Comparison of ENCODE assay signal across 8 cellular contexts in the genomic region with DNA sequence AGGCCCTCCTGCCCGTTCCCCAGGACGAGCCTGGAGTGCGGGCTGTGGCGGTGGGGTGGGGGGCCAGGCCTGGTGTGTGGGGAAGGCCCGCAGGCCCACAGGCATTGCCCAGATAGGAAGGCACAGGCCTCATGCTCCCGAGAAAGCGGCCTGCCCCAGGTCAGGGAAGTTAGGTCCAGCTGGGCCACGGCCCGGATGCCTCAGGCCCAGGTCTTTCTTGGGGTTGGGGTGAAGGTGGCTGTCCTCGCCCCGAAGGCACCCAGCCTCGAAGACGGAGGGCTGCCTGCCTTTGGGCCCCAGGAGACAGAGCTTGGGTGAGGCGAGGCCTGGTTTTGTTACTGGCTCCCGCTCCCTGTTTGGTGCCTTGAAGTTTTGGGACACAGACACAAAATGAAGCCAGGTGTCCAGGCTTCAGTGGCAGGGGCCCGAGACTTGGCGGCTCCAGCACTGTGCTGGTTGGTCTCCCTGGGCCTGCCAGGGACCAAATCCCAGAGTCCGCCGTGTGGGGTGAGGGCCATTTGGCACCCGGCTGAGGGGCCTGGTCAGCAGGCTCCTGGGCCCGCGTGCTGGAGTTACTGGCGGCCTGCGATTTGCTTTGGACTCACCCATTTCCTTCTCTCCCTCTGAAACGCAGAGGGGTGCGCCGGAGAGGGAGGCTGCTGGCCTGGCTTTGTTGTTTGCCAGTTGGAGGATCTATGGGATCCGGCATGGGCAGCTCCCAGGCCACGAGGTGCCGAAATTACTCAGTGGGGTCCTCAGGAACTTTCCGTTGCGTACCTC. TPM values are rescaled to one million over a fixed set of nuclear protein-coding genes. Genes with fewer than 3 reads are reported as not detected.
A peak's percentile ranks its signal among the peaks of the same experiment; 100 is the strongest.
DNase-seq lines count a peak whose midpoint lies in the region; ATAC-seq, FAIRE-seq and TF ChIP-seq lines count a peak whose summit lies in the region.

No MANE protein-coding gene starts in this region.

- H3K27me3 ChIP-seq in HUES48 (ENCODE audit: control insufficient read depth, insufficient read depth, low read length) (no peaks in the 10 kb centered on the region), ascending aorta (no peaks in the 10 kb centered on the region), iPS-18a (ENCODE audit: control insufficient read depth, insufficient read depth, low read length) (no peaks in the 10 kb centered on the region), smooth muscle cell (ENCODE audit: low read depth) (no peaks in the 10 kb centered on the region)

- H3K9me3 ChIP-seq in A549, result no peaks in the 10 kb centered on the region
- H3K9me3 ChIP-seq in HUES48 (ENCODE audit: control insufficient read depth, insufficient read depth, low read length), result no peaks in the 10 kb centered on the region
- no peaks in the 10 kb centered on the region for H3K9me3 ChIP-seq in ascending aorta
- no peaks in the 10 kb centered on the region for H3K9me3 ChIP-seq in iPS-18a (ENCODE audit: control insufficient read depth, low read depth, low read length)
- no peaks in the 10 kb centered on the region for H3K9me3 ChIP-seq in smooth muscle cell (replicated peaks; ENCODE audit: low read depth)

- ATAC-seq in A549, result peak in 1 of 2 experiments; percentile 6; a peak in 3 of 6 replicates

- TF ChIP-seq EP300 in A549 (IDR thresholded peaks at IDR 0.05), result no peak

- H3K4me3 ChIP-seq in A549 (peak overlapping the region; percentile 67), HUES48 (ENCODE audit: low read depth, low read length) (peak overlapping the region; percentile 81), ascending aorta (peak overlapping the region; percentile 78 to 85), iPS-18a (ENCODE audit: low read length) (peak overlapping the region; percentile 76), smooth muscle cell (peak overlapping the region; percentile 74)

- no peak for TF ChIP-seq POLR2A in A549 (IDR thresholded peaks at IDR 0.05; ENCODE audit: low read length)

- DNase-seq in A549 (ENCODE audit: low read depth in 1 of 2, low spot score in 1 of 2), result peak in 1 of 2 experiments; percentile 43
- DNase-seq in ascending aorta (ENCODE audit: low spot score in 2 of 2), result peak in 1 of 2 donors; percentile 65
- DNase-seq in smooth muscle cell (lab: John Stamatoyannopoulos, UW; ENCODE audit: unreplicated experiment), result no peak
- no peak for DNase-seq in NCI-H510A treated with DMSO at 0.1 percent for 48 hours (lab: John Stamatoyannopoulos, UW)
- no peak for DNase-seq in NOMO-1 (lab: John Stamatoyannopoulos, UW; ENCODE audit: unreplicated experiment in 2 of 2)
- no peak for DNase-seq in stimulated activated CD4-positive, alpha-beta T cell treated with anti-CD3 and anti-CD28 coated beads, Interleukin-4, amount 100 ng/mL, for 1 hour

- peak overlapping the region; percentile 97 for H3K4me2 ChIP-seq in A549
- peak overlapping the region; percentile 98 for H3K4me2 ChIP-seq in smooth muscle cell

- POLR2A ChIA-PET in A549 (lab: Yijun Ruan, JAX), result interaction anchor here (0.6 to 3.0 kb wide), 4 partner anchors 17 to 1283 kb away, joined by 3 to 8 read pairs (median 5); partner anchors contain the start of gene FAAP20

- H3K79me2 ChIP-seq in smooth muscle cell (ENCODE audit: low read depth), result peaks cover 65% of the 10 kb centered on the region

- WGBS in A549 (ENCODE audit: missing lambda C conversion rate), result 31% methylated on average over 15 of the region's 32 CpGs
- 10% methylated on average over 32 of the region's 32 CpGs for WGBS in smooth muscle cell (ENCODE audit: low lambda C conversion rate)

- no peak for TF ChIP-seq RAD21 in A549 (conservative IDR thresholded peaks at IDR 0.05 in 1 of 2, IDR thresholded peaks at IDR 0.05 in 1 of 2)

- peaks cover 52% of the 10 kb centered on the region for H3K4me1 ChIP-seq in A549
- peaks cover 27% of the 10 kb centered on the region for H3K4me1 ChIP-seq in HUES48 (ENCODE audit: control insufficient read depth, insufficient read depth, low read length)
- peaks cover 19 to 32% of the 10 kb centered on the region in 2 donors for H3K4me1 ChIP-seq in ascending aorta
- H3K4me1 ChIP-seq in iPS-18a (ENCODE audit: control insufficient read depth, low read depth, low read length), result peaks cover 10% of the 10 kb centered on the region
- peaks cover 51% of the 10 kb centered on the region for H3K4me1 ChIP-seq in smooth muscle cell (ENCODE audit: low read depth)

- peaks cover 5% of the 10 kb centered on the region; the same call in 1 of the 2 replicates for H3K36me3 ChIP-seq in HUES48 (ENCODE audit: control insufficient read depth, insufficient read depth, low read length)
- H3K36me3 ChIP-seq in ascending aorta, result no peaks in the 10 kb centered on the region
- H3K36me3 ChIP-seq in iPS-18a (ENCODE audit: control insufficient read depth, low read depth, low read length), result no peaks in the 10 kb centered on the region
- no peaks in the 10 kb centered on the region for H3K36me3 ChIP-seq in smooth muscle cell (ENCODE audit: low read depth)

- H3K27ac ChIP-seq in A549 (peak overlapping the region; percentile 76 to 83), HUES48 (ENCODE audit: low read depth, low read length) (peak overlapping the region; percentile 31), ascending aorta (peak overlapping the region; percentile 85 to 93), iPS-18a (ENCODE audit: low read length) (no peak overlapping the region), smooth muscle cell (ENCODE audit: low read depth) (peak overlapping the region; percentile 80)

- peaks cover 65% of the 10 kb centered on the region for H4K20me1 ChIP-seq in smooth muscle cell (ENCODE audit: low read depth)

- intact Hi-C loops in ascending aorta (cut with DNase I), result loop anchor here (5.0 kb wide), 1 partner anchor 47 kb away; no protein-coding TSS in a partner anchor

- FAIRE-seq in A549 (lab: Jason Lieb, UNC), result no peak

- TF ChIP-seq CTCF in A549 (IDR thresholded peaks at IDR 0.05) (no peak), ascending aorta (IDR thresholded peaks at IDR 0.05) (no peak), smooth muscle cell (IDR thresholded peaks at IDR 0.05; ENCODE audit: borderline replicate concordance, insufficient read depth, poor library complexity, severe bottlenecking) (no peak)

- H2AFZ ChIP-seq in smooth muscle cell (ENCODE audit: low read depth), result no peak overlapping the region

- H3K9ac ChIP-seq in HUES48 (ENCODE audit: low read depth, low read length) (peak overlapping the region; percentile 55), iPS-18a (ENCODE audit: low read length) (peak overlapping the region; percentile 43), smooth muscle cell (ENCODE audit: low read depth) (peak overlapping the region; percentile 72)

- H3F3A ChIP-seq in smooth muscle cell (ENCODE audit: low read depth), result peaks cover 8% of the 10 kb centered on the region

- CTCF ChIA-PET in A549 (lab: Yijun Ruan, JAX), result interaction anchor here (0.6 to 7.6 kb wide), 10 partner anchors 12 to 154 kb away, joined by 3 to 49 read pairs (median 6); partner anchors contain the start of gene FAAP20

TF ChIP-seq in A549, 52 proteins besides CTCF, POLR2A, EP300 and RAD21:
- TF ChIP-seq, protein P1, sequence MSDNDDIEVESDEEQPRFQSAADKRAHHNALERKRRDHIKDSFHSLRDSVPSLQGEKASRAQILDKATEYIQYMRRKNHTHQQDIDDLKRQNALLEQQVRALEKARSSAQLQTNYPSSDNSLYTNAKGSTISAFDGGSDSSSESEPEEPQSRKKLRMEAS (IDR thresholded peaks at IDR 0.05), result peak; percentile 59
- TF ChIP-seq, protein P2, sequence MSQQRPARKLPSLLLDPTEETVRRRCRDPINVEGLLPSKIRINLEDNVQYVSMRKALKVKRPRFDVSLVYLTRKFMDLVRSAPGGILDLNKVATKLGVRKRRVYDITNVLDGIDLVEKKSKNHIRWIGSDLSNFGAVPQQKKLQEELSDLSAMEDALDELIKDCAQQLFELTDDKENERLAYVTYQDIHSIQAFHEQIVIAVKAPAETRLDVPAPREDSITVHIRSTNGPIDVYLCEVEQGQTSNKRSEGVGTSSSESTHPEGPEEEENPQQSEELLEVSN (IDR thresholded peaks at IDR 0.05; ENCODE audit: borderline replicate concordance, low read depth), result peak; percentile 76; the same call in 1 of the 2 replicates
- TF ChIP-seq ZC3H11A (IDR thresholded peaks at IDR 0.05) (no peak), PBX3 (IDR thresholded peaks at IDR 0.05) (no peak), JUNB (IDR thresholded peaks at IDR 0.05) (no peak)
TF ChIP-seq in A549: peak in this region for 2.

RNA-seq across cellular contexts. Expression of gene SKI, which starts 2.0 kb away (rescaled TPM):
- polyA plus RNA-seq in A549 (2011; rRNA removed), result 2.8 and 4.3 TPM in 2 replicates
- 5.1 and 7.6 TPM in 2 replicates for polyA plus RNA-seq in A549 (2012; cell fraction: cytosol; rRNA removed)
- polyA plus RNA-seq in A549 (2012; cell fraction: nucleus; rRNA removed), result 13.8 and 16.6 TPM in 2 replicates
- 11.5 to 12.0 TPM (median 11.5 TPM) in 3 replicates for polyA plus RNA-seq in A549 (2017; fragmentation: RNase III; extraction: RNeasy Plus Mini Kit Qiagen cat#74134 plus additional on column Dnase treatment)
- 1.8 and 3.0 TPM in 2 replicates for polyA minus RNA-seq in A549 (2011; rRNA and poly(A)+ RNA removed)
- total RNA-seq in ascending aorta, result 139 TPM
- total RNA-seq in smooth muscle cell, result 14.4 and 19.6 TPM in 2 replicates
- 4.2 and 6.8 TPM in 2 replicates for polyA plus RNA-seq in smooth muscle cell

RNA-seq across cellular contexts. Expression of gene FAAP20, which starts 35.5 kb away (rescaled TPM):
- 4.4 and 5.1 TPM in 2 replicates for polyA plus RNA-seq in A549 (2011; rRNA removed)
- 19.0 and 29.4 TPM in 2 replicates for polyA plus RNA-seq in A549 (2012; cell fraction: cytosol; rRNA removed)
- polyA plus RNA-seq in A549 (2012; cell fraction: nucleus; rRNA removed), result 27.4 and 29.2 TPM in 2 replicates
- 21.7 to 26.0 TPM (median 23.1 TPM) in 3 replicates for polyA plus RNA-seq in A549 (2017; fragmentation: RNase III; extraction: RNeasy Plus Mini Kit Qiagen cat#74134 plus additional on column Dnase treatment)
- polyA minus RNA-seq in A549 (2011; rRNA and poly(A)+ RNA removed), result 2.8 and 3.2 TPM in 2 replicates
- total RNA-seq in ascending aorta, result 38.3 TPM
- total RNA-seq in smooth muscle cell, result 33.1 and 39.8 TPM in 2 replicates
- 152 and 162 TPM in 2 replicates for polyA plus RNA-seq in smooth muscle cell
